8 cellular contexts compared by ENCODE assay signal in genomic region chr6:30556714-30556963, GRCh38. TPM values are rescaled to one million over a fixed set of nuclear protein-coding genes. Genes with fewer than 3 reads are reported as not detected.
DNase-seq lines count a peak whose midpoint lies in the region; ATAC-seq and TF ChIP-seq lines count a peak whose summit lies in the region.

No MANE protein-coding gene starts in this region.

- peaks cover 65% of the 10 kb centered on the region for H3K79me2 ChIP-seq in Loucy (ENCODE audit: insufficient read depth, low read length)

- H3K4me1 Mint-ChIP-seq in CD8-positive, alpha-beta memory T cell, result peaks cover 39 to 65% (median 58%) of the 10 kb centered on the region in 3 donors
- peaks cover 27% of the 10 kb centered on the region for H3K4me1 Mint-ChIP-seq in activated naive CD8-positive, alpha-beta T cell treated with anti-CD3 and anti-CD28 coated beads, Interleukin-2, amount 10 ng/mL, durations not matched to agents 7 days and 5 days

- peaks cover 13% of the 10 kb centered on the region for H3K4me1 ChIP-seq in CD8-positive, alpha-beta memory T cell (ENCODE audit: insufficient read depth, low read length)
- H3K4me1 ChIP-seq in Loucy (ENCODE audit: insufficient read depth, low read length, poor library complexity, severe bottlenecking) (peaks cover 29% of the 10 kb centered on the region), iPS-18a (ENCODE audit: control insufficient read depth, low read depth, low read length) (peaks cover 5% of the 10 kb centered on the region)

- H3F3A ChIP-seq in Loucy (ENCODE audit: low read depth), result no peaks in the 10 kb centered on the region

- CTCF ChIA-PET in CD8-positive, alpha-beta memory T cell (lab: Charles Lee), result interaction anchor here (0.9 to 7.6 kb wide), 9 partner anchors 11 to 165 kb away, joined by 4 to 35 read pairs (median 8); partner anchors contain the start of gene ABCF1

- H3K27ac ChIP-seq in CD8-positive, alpha-beta memory T cell (ENCODE audit: low read depth, low read length), result peak overlapping the region; percentile 98
- H3K27ac ChIP-seq in iPS-18a (ENCODE audit: low read length), result peak overlapping the region; percentile 79

- H3K9ac ChIP-seq in Loucy (ENCODE audit: low read depth, low read length, poor library complexity, severe bottlenecking), result peak overlapping the region; percentile 89
- H3K9ac ChIP-seq in iPS-18a (ENCODE audit: low read length), result peak overlapping the region; percentile 83

- H2AFZ ChIP-seq in Loucy (ENCODE audit: low read length), result peak overlapping the region; percentile 93

- peaks cover 0 to 4% of the 10 kb centered on the region in 2 donors for H3K27me3 Mint-ChIP-seq in CD8-positive, alpha-beta memory T cell
- no peaks in the 10 kb centered on the region for H3K27me3 Mint-ChIP-seq in activated naive CD8-positive, alpha-beta T cell treated with anti-CD3 and anti-CD28 coated beads, Interleukin-2, amount 10 ng/mL, durations not matched to agents 7 days and 5 days

- H3K27me3 ChIP-seq in CD8-positive, alpha-beta memory T cell (ENCODE audit: insufficient read depth, low read length, poor library complexity, severe bottlenecking), result no peaks in the 10 kb centered on the region
- H3K27me3 ChIP-seq in Loucy (ENCODE audit: insufficient read depth, low read length, poor library complexity, severe bottlenecking), result no peaks in the 10 kb centered on the region
- H3K27me3 ChIP-seq in iPS-18a (ENCODE audit: control insufficient read depth, insufficient read depth, low read length), result no peaks in the 10 kb centered on the region

- H3K27ac Mint-ChIP-seq in CD8-positive, alpha-beta memory T cell, result peak overlapping the region; percentile 98 to 100 (median 100)
- H3K27ac Mint-ChIP-seq in activated naive CD8-positive, alpha-beta T cell treated with anti-CD3 and anti-CD28 coated beads, Interleukin-2, amount 10 ng/mL, durations not matched to agents 7 days and 5 days, result peak overlapping the region; percentile 100

- peak overlapping the region; percentile 97 for H3K4me3 ChIP-seq in CD8-positive, alpha-beta memory T cell (ENCODE audit: low read length)
- H3K4me3 ChIP-seq in Loucy (ENCODE audit: low read length, poor library complexity, severe bottlenecking) (peak overlapping the region; percentile 85), iPS-18a (ENCODE audit: low read length) (peak overlapping the region; percentile 81)

- DNase-seq in CD8-positive, alpha-beta memory T cell, result peak; percentile 77 to 95 (median 94)
- DNase-seq in activated naive CD8-positive, alpha-beta T cell treated with anti-CD3 and anti-CD28 coated beads, Interleukin-2, amount 10 ng/mL, durations not matched to agents 7 days and 5 days, result no peak
- DNase-seq in stimulated activated CD4-positive, alpha-beta T cell treated with anti-CD3 and anti-CD28 coated beads, Interleukin-2, amount 100 ng/mL, for 4 hours (ENCODE audit: low read depth), result peak; percentile 68

- no peaks in the 10 kb centered on the region for H3K9me3 ChIP-seq in CD8-positive, alpha-beta memory T cell (ENCODE audit: low read length)
- H3K9me3 ChIP-seq in Loucy (ENCODE audit: insufficient read depth, low read depth, low read length) (no peaks in the 10 kb centered on the region), iPS-18a (ENCODE audit: control insufficient read depth, low read depth, low read length) (no peaks in the 10 kb centered on the region)

- ATAC-seq in activated naive CD8-positive, alpha-beta T cell treated with anti-CD3 and anti-CD28 coated beads, Interleukin-2, amount 10 ng/mL, durations not matched to agents 7 days and 5 days (ENCODE audit: low read depth), result no peak
- ATAC-seq in GM19455 (IDR thresholded peaks at IDR 0.05; ENCODE audit: unreplicated experiment) (no peak), GM21381 (IDR thresholded peaks at IDR 0.05; ENCODE audit: unreplicated experiment) (no peak), GM18502 (IDR thresholded peaks at IDR 0.05; ENCODE audit: poor library complexity, unreplicated experiment) (no peak)

- peak overlapping the region; percentile 96 for H3K4me2 ChIP-seq in Loucy (ENCODE audit: low read depth, low read length, poor library complexity, severe bottlenecking)

- POLR2A ChIA-PET in CD8-positive, alpha-beta memory T cell (lab: Charles Lee), result interaction anchor here (1.0 to 2.7 kb wide), 10 partner anchors 9 to 1096 kb away, joined by 3 to 32 read pairs (median 5); partner anchors contain the start of genes ABCF1, BAG6, MDC1 and MRPS18B
- POLR2A ChIA-PET in activated naive CD8-positive, alpha-beta T cell treated with anti-CD3 and anti-CD28 coated beads, Interleukin-2, amount 10 ng/mL, durations not matched to agents 7 days and 5 days (lab: Charles Lee), result interaction anchor here (0.6 to 3.4 kb wide), 10 partner anchors 10 to 343 kb away, joined by 3 to 24 read pairs (median 6); partner anchors contain the start of genes ABCF1, DHX16, MRPS18B and PPP1R10

- H3K36me3 Mint-ChIP-seq in CD8-positive, alpha-beta memory T cell, result peaks cover 3 to 67% (median 18%) of the 10 kb centered on the region in 3 donors
- peaks cover 15% of the 10 kb centered on the region for H3K36me3 Mint-ChIP-seq in activated naive CD8-positive, alpha-beta T cell treated with anti-CD3 and anti-CD28 coated beads, Interleukin-2, amount 10 ng/mL, durations not matched to agents 7 days and 5 days

- H3K9me2 ChIP-seq in Loucy (replicated peaks; ENCODE audit: low read depth, low read length), result no peaks in the 10 kb centered on the region

- TF ChIP-seq CTCF in Loucy (conservative IDR thresholded peaks at IDR 0.05; ENCODE audit: low read length), result no peak

- peaks cover 31% of the 10 kb centered on the region for H3K36me3 ChIP-seq in CD8-positive, alpha-beta memory T cell (ENCODE audit: insufficient read depth, low read length)
- H3K36me3 ChIP-seq in Loucy (ENCODE audit: insufficient read depth, low read length) (peaks cover 26% of the 10 kb centered on the region; the same call in 1 of the 2 replicates), iPS-18a (ENCODE audit: control insufficient read depth, low read depth, low read length) (peaks cover 20% of the 10 kb centered on the region)

- H3K9me3 Mint-ChIP-seq in CD8-positive, alpha-beta memory T cell, result no peaks in the 10 kb centered on the region
- H3K9me3 Mint-ChIP-seq in activated naive CD8-positive, alpha-beta T cell treated with anti-CD3 and anti-CD28 coated beads, Interleukin-2, amount 10 ng/mL, durations not matched to agents 7 days and 5 days, result no peaks in the 10 kb centered on the region

- H3K4me3 Mint-ChIP-seq in CD8-positive, alpha-beta memory T cell, result peak overlapping the region; percentile 94 to 100 (median 99)
- peak overlapping the region; percentile 95 for H3K4me3 Mint-ChIP-seq in activated naive CD8-positive, alpha-beta T cell treated with anti-CD3 and anti-CD28 coated beads, Interleukin-2, amount 10 ng/mL, durations not matched to agents 7 days and 5 days

- peaks cover 37% of the 10 kb centered on the region for H4K20me1 ChIP-seq in Loucy (ENCODE audit: insufficient read depth, low read length, poor library complexity, severe bottlenecking)

RNA-seq across cellular contexts. Expression of gene GNL1, which starts 0.3 kb away (rescaled TPM):
- 100 to 1,000 TPM; 100 to 102 TPM for total RNA-seq in CD8-positive, alpha-beta memory T cell
- 49.8 TPM for polyA plus RNA-seq in CD8-positive, alpha-beta memory T cell
- total RNA-seq in activated naive CD8-positive, alpha-beta T cell treated with anti-CD3 and anti-CD28 coated beads, Interleukin-2, amount 10 ng/mL, durations not matched to agents 7 days and 5 days, result 10 to 100 TPM; 84.3 to 88.6 TPM

RNA-seq across cellular contexts. Expression of gene PRR3, which starts 0.5 kb away (rescaled TPM):
- total RNA-seq in CD8-positive, alpha-beta memory T cell, result 10 to 100 TPM; 28.2 to 28.9 TPM
- polyA plus RNA-seq in CD8-positive, alpha-beta memory T cell, result 8.9 TPM
- 10 to 100 TPM; 19.9 to 22.5 TPM for total RNA-seq in activated naive CD8-positive, alpha-beta T cell treated with anti-CD3 and anti-CD28 coated beads, Interleukin-2, amount 10 ng/mL, durations not matched to agents 7 days and 5 days

RNA-seq across cellular contexts. Expression of gene ABCF1, which starts 14.6 kb away (rescaled TPM):
- 100 to 1,000 TPM; 127 to 133 TPM for total RNA-seq in CD8-positive, alpha-beta memory T cell
- 54.0 TPM for polyA plus RNA-seq in CD8-positive, alpha-beta memory T cell
- total RNA-seq in activated naive CD8-positive, alpha-beta T cell treated with anti-CD3 and anti-CD28 coated beads, Interleukin-2, amount 10 ng/mL, durations not matched to agents 7 days and 5 days, result 10 to 100 TPM; 67.5 to 70.4 TPM
